ENCODE assay signal across 19 cellular contexts in the genomic region with DNA sequence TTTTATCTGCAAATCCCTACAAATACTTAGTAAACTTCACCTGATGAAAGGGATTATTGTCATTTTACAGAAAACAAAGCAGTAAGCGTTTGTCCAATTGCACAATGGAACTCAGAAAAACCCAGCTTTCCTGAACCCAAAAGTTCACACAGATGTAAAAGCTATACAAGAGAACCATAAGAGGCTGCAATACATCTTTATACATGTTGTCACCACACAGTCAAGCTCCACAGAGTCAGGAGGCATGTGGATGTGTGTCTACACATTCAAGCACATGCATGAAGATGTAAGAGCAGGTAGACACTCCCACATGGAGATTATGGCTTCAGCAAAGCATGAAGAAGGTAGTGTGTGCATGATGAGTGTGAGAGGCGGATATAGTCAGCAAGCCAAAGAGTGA.
"Had no signal": no experiment of that assay in that cellular context is flagged by ENCODE, and none has a peak within 500 bp of the region (broad histone marks: within the 10 kb centered on the region; RNA-seq: fewer than 3 reads in every experiment).

No MANE protein-coding gene starts in this region.

- H3K4me1 ChIP-seq: foreskin keratinocyte had no signal

- H3K27me3 ChIP-seq: foreskin keratinocyte, left lung, ovary, tibial artery had no signal

- H3K9me3 ChIP-seq: left lung, ovary, tibial artery had no signal

- DNase-seq: activated CD4-positive, alpha-beta T cell treated with anti-CD3 and anti-CD28 coated beads, Interleukin-2, amount 10 ng/mL, durations not matched to agents 7 days and 5 days; activated CD4-positive, CD25-positive, alpha-beta regulatory T cell treated with anti-CD3 and anti-CD28 coated beads, Interleukin-2, amount 50 U/mL, for 72 hours; activated T-cell treated with anti-CD3 and anti-CD28 coated beads, Interleukin-2, amount 50 U/mL, for 1 hour; effector CD4-positive, alpha-beta T cell; immature natural killer cell; kidney glomerular epithelial cell; left lung; naive thymus-derived CD8-positive, alpha-beta T cell; ovary; right cardiac atrium; stimulated activated CD4-positive, alpha-beta T cell treated with anti-CD3 and anti-CD28 coated beads, Interleukin-1b, Interleukin-23, amount 100 ng/mL, for 48 hours; stimulated activated naive CD8-positive, alpha-beta T cell treated with anti-CD3 and anti-CD28 coated beads, Interleukin-15, amount 100 ng/mL, for 72 hours; tibial artery; WERI-Rb-1 had no signal

- H3K4me3 ChIP-seq: left lung, lung, ovary, tibial artery had no signal

- H3K4me1 Mint-ChIP-seq: activated CD4-positive, alpha-beta T cell treated with anti-CD3 and anti-CD28 coated beads, Interleukin-2, amount 10 ng/mL, durations not matched to agents 7 days and 5 days; activated T-helper 17 cell treated with anti-CD3 and anti-CD28 coated beads, Interleukin-2, amount 50 U/mL, for 72 hours; immature natural killer cell; naive thymus-derived CD8-positive, alpha-beta T cell had no signal

- H3K9me3 Mint-ChIP-seq: activated CD4-positive, alpha-beta T cell treated with anti-CD3 and anti-CD28 coated beads, Interleukin-2, amount 10 ng/mL, durations not matched to agents 7 days and 5 days; activated naive CD8-positive, alpha-beta T cell treated with anti-CD3 and anti-CD28 coated beads for 36 hours; activated T-helper 17 cell treated with anti-CD3 and anti-CD28 coated beads, Interleukin-2, amount 50 U/mL, for 72 hours; immature natural killer cell; naive thymus-derived CD8-positive, alpha-beta T cell; stimulated activated naive CD8-positive, alpha-beta T cell treated with anti-CD3 and anti-CD28 coated beads, Interleukin-15, amount 100 ng/mL, for 72 hours had no signal

- H3K27ac Mint-ChIP-seq: activated CD4-positive, alpha-beta T cell treated with anti-CD3 and anti-CD28 coated beads, Interleukin-2, amount 10 ng/mL, durations not matched to agents 7 days and 5 days; activated T-helper 17 cell treated with anti-CD3 and anti-CD28 coated beads, Interleukin-2, amount 50 U/mL, for 72 hours; immature natural killer cell; naive thymus-derived CD8-positive, alpha-beta T cell; stimulated activated naive CD8-positive, alpha-beta T cell treated with anti-CD3 and anti-CD28 coated beads, Interleukin-15, amount 100 ng/mL, for 72 hours had no signal

- FAIRE-seq: endometrium had no signal

- H3K36me3 Mint-ChIP-seq: activated naive CD8-positive, alpha-beta T cell treated with anti-CD3 and anti-CD28 coated beads for 36 hours; immature natural killer cell; naive thymus-derived CD8-positive, alpha-beta T cell had no signal

- H3K4me3 Mint-ChIP-seq: activated CD4-positive, alpha-beta T cell treated with anti-CD3 and anti-CD28 coated beads, Interleukin-2, amount 10 ng/mL, durations not matched to agents 7 days and 5 days; activated naive CD8-positive, alpha-beta T cell treated with anti-CD3 and anti-CD28 coated beads for 36 hours; activated T-helper 17 cell treated with anti-CD3 and anti-CD28 coated beads, Interleukin-2, amount 50 U/mL, for 72 hours; immature natural killer cell; naive thymus-derived CD8-positive, alpha-beta T cell; stimulated activated naive CD8-positive, alpha-beta T cell treated with anti-CD3 and anti-CD28 coated beads, Interleukin-15, amount 100 ng/mL, for 72 hours had no signal

- H3K27ac ChIP-seq: foreskin keratinocyte, left lung, ovary, tibial artery, WERI-Rb-1 had no signal

- H3K36me3 ChIP-seq: left lung, ovary, tibial artery, WERI-Rb-1 had no signal

- ATAC-seq: activated T-helper 17 cell treated with anti-CD3 and anti-CD28 coated beads, Interleukin-2, amount 50 U/mL, for 72 hours; naive thymus-derived CD8-positive, alpha-beta T cell; stimulated activated naive CD8-positive, alpha-beta T cell treated with anti-CD3 and anti-CD28 coated beads, Interleukin-15, amount 100 ng/mL, for 72 hours had no signal
